ENCODE assay signal across 10 cellular contexts in the genomic region with DNA sequence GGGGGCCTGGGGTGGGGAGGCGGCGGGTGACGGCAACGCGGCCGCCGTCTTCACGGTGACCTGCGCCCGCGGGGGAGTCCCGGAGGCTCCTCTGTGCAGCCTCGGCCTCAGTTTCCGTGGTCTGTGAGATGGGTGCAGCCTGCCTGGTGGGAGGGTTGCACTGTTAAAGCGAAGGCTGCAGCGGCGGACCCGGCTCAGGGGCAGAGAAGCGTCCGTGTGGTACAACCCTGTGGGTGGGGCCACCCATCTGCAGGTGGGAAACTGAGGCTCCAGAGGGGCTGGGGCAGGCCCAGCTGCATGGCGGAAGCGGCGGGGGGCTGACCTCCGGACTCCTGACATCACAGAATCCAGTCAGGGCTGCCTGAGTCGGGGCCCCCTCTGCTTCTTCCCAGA. TPM values are rescaled to one million over a fixed set of nuclear protein-coding genes. Genes with fewer than 3 reads are reported as not detected.
A peak's percentile ranks its signal among the peaks of the same experiment; 100 is the strongest.
DNase-seq lines count a peak whose midpoint lies in the region; ATAC-seq and TF ChIP-seq lines count a peak whose summit lies in the region.
"Had no signal": no experiment of that assay in that cellular context is flagged by ENCODE, and none has a peak within 500 bp of the region (broad histone marks: within the 10 kb centered on the region; RNA-seq: fewer than 3 reads in every experiment).

No MANE protein-coding gene starts in this region.

- H3K27ac Mint-ChIP-seq in H9 (no peak overlapping the region), WTC11 (no peak overlapping the region)
- no peak overlapping the region for H3K27ac Mint-ChIP-seq in activated T-helper 2 cell treated with anti-CD3 and anti-CD28 coated beads, Interferon-gamma antibody, Interleukin-2, Interleukin-4, amounts not matched to agents 10 μg/mL and 5 μg/mL and 100 μg/mL, durations not matched to agents 14 hours and 24 hours and 36 hours

- no peaks in the 10 kb centered on the region for H3K9me3 ChIP-seq in H9 (ENCODE audit: control insufficient read depth, low read depth, low read length)
- H3K9me3 ChIP-seq: pancreas had no signal

- no peak for DNase-seq in H9
- DNase-seq in WTC11 (ENCODE audit: low spot score) = no peak
- no peak for DNase-seq in kidney epithelial cell (ENCODE audit: low read depth)
- no peak for DNase-seq in stimulated activated naive CD4-positive, alpha-beta T cell treated with Interleukin-2 at 50 U/mL for 16 hours (lab: John Stamatoyannopoulos, UW)
- DNase-seq in NCI-H345 (lab: John Stamatoyannopoulos, UW) = no peak
- DNase-seq in activated T-helper 2 cell treated with anti-CD3 and anti-CD28 coated beads, Interferon-gamma antibody, Interleukin-2, Interleukin-4, amounts not matched to agents 10 μg/mL and 5 μg/mL and 100 μg/mL, durations not matched to agents 14 hours and 24 hours and 36 hours (ENCODE audit: low spot score) = no peak

- H3K4me3 Mint-ChIP-seq in H9 (peak overlapping the region; percentile 30 to 55; a peak in 4 of 5 replicates), WTC11 (peak overlapping the region; percentile 43)
- H3K4me3 Mint-ChIP-seq in activated T-helper 2 cell treated with anti-CD3 and anti-CD28 coated beads, Interferon-gamma antibody, Interleukin-2, Interleukin-4, amounts not matched to agents 10 μg/mL and 5 μg/mL and 100 μg/mL, durations not matched to agents 14 hours and 24 hours and 36 hours (ENCODE audit: low read depth) = no peak overlapping the region

- CTCF ChIA-PET in WTC11 (lab: Charles Lee) = no interaction called here

- H4K20me1 ChIP-seq in H9 (ENCODE audit: control insufficient read depth, insufficient read depth, insufficient read length) = no peaks in the 10 kb centered on the region

- H3K9me3 Mint-ChIP-seq in H9 = 0 out of 5 replicates have a peak, but pooled peaks cover 0 to 3% of the 10 kb centered on the region in 2 experiments
- peaks cover 4% of the 10 kb centered on the region; the same call in 1 of the 2 replicates for H3K9me3 Mint-ChIP-seq in WTC11
- H3K9me3 Mint-ChIP-seq in activated T-helper 2 cell treated with anti-CD3 and anti-CD28 coated beads, Interferon-gamma antibody, Interleukin-2, Interleukin-4, amounts not matched to agents 10 μg/mL and 5 μg/mL and 100 μg/mL, durations not matched to agents 14 hours and 24 hours and 36 hours = no peaks in the 10 kb centered on the region

- H3K79me1 ChIP-seq in H9 (ENCODE audit: insufficient read depth, low read depth, low read length, poor library complexity, severe bottlenecking) = no peaks in the 10 kb centered on the region

- no peak overlapping the region for H2BK120ac ChIP-seq in H9 (ENCODE audit: low read depth, low read length, poor library complexity, severe bottlenecking)

- H2BK12ac ChIP-seq in H9 (ENCODE audit: insufficient read length, low read depth, low read length) = no peak overlapping the region

- no peak overlapping the region for H2BK5ac ChIP-seq in H9 (ENCODE audit: insufficient read length, low read length)

- no peaks in the 10 kb centered on the region for H3K23me2 ChIP-seq in H9 (ENCODE audit: insufficient read length, low read depth, low read length, poor library complexity, severe bottlenecking)

- H3K36me3 Mint-ChIP-seq in H9 (ENCODE audit: insufficient read depth in 1 of 3, low read depth in 3 of 3) = peaks cover 3 to 4% (median 4%) of the 10 kb centered on the region in 3 experiments; a peak in 6 of 7 replicates
- H3K36me3 Mint-ChIP-seq in WTC11 = no peaks in the 10 kb centered on the region; the same call in 1 of the 2 replicates
- H3K36me3 Mint-ChIP-seq in activated T-helper 2 cell treated with anti-CD3 and anti-CD28 coated beads, Interferon-gamma antibody, Interleukin-2, Interleukin-4, amounts not matched to agents 10 μg/mL and 5 μg/mL and 100 μg/mL, durations not matched to agents 14 hours and 24 hours and 36 hours (ENCODE audit: low read depth) = peaks cover 4% of the 10 kb centered on the region

- TF ChIP-seq CTCF in H9 (conservative IDR thresholded peaks at IDR 0.05) (no peak), WTC11 (IDR thresholded peaks at IDR 0.05) (no peak), kidney epithelial cell (IDR thresholded peaks at IDR 0.05; ENCODE audit: insufficient read depth, low read length, poor library complexity, severe bottlenecking) (no peak)

- POLR2A ChIA-PET in WTC11 (lab: Charles Lee) = no interaction called here

- ATAC-seq in WTC11 (no peak), GM21360 (IDR thresholded peaks at IDR 0.05; ENCODE audit: unreplicated experiment) (no peak)

- no peak overlapping the region for H2AFZ ChIP-seq in H9 (ENCODE audit: low read length)

- no peak overlapping the region for H3K4ac ChIP-seq in H9 (ENCODE audit: low read depth, low read length)

- peaks cover 4 to 5% of the 10 kb centered on the region in 2 experiments; a peak in 3 of 4 replicates for H3K4me1 Mint-ChIP-seq in H9
- peaks cover 4% of the 10 kb centered on the region for H3K4me1 Mint-ChIP-seq in WTC11
- H3K4me1 Mint-ChIP-seq in activated T-helper 2 cell treated with anti-CD3 and anti-CD28 coated beads, Interferon-gamma antibody, Interleukin-2, Interleukin-4, amounts not matched to agents 10 μg/mL and 5 μg/mL and 100 μg/mL, durations not matched to agents 14 hours and 24 hours and 36 hours (ENCODE audit: low read depth) = peaks cover 4% of the 10 kb centered on the region

- intact Hi-C loops in activated T-helper 2 cell treated with anti-CD3 and anti-CD28 coated beads, Interferon-gamma antibody, Interleukin-2, Interleukin-4, amounts not matched to agents 10 μg/mL and 5 μg/mL and 100 μg/mL, durations not matched to agents 14 hours and 24 hours and 36 hours (cut with micrococcal nuclease) = no loop called here

- H4K5ac ChIP-seq in H9 (ENCODE audit: insufficient read length, low read depth, low read length) = no peak overlapping the region

- no peak overlapping the region for H3K9ac ChIP-seq in H9 (ENCODE audit: extremely low read depth, insufficient read length, low read length)

- no peaks in the 10 kb centered on the region for H3K79me2 ChIP-seq in H9 (ENCODE audit: insufficient read depth, low read length)

- H3K4me1 ChIP-seq in H9 (ENCODE audit: insufficient read depth, low read length) = no peaks in the 10 kb centered on the region
- H3K4me1 ChIP-seq: pancreas had no signal

- H3T11ph ChIP-seq in H9 (ENCODE audit: low read length) = no peak overlapping the region

- peak overlapping the region; percentile 24 for H3K4me3 ChIP-seq in kidney epithelial cell (ENCODE audit: low read depth, low read length)

- no peaks in the 10 kb centered on the region for H3K36me3 ChIP-seq in kidney epithelial cell (ENCODE audit: control insufficient read depth, insufficient read depth, low read length)
- H3K36me3 ChIP-seq: pancreas had no signal

- no peak overlapping the region for H2BK15ac ChIP-seq in H9 (ENCODE audit: low read depth, low read length)

- H3K27me3 Mint-ChIP-seq in H9 (ENCODE audit: low read depth) (peaks cover 29% of the 10 kb centered on the region), WTC11 (ENCODE audit: low read depth) (peaks cover 26% of the 10 kb centered on the region)
- no peaks in the 10 kb centered on the region for H3K27me3 Mint-ChIP-seq in activated T-helper 2 cell treated with anti-CD3 and anti-CD28 coated beads, Interferon-gamma antibody, Interleukin-2, Interleukin-4, amounts not matched to agents 10 μg/mL and 5 μg/mL and 100 μg/mL, durations not matched to agents 14 hours and 24 hours and 36 hours (ENCODE audit: low read depth)

- no CpG with 5 or more reads among the region's 25 CpGs for WGBS in H9 (ENCODE audit: extremely low coverage, insufficient read length, low lambda C conversion rate)

- no peak overlapping the region for H4K91ac ChIP-seq in H9 (ENCODE audit: insufficient read length, low read depth, low read length)

- no peak overlapping the region for H2AK5ac ChIP-seq in H9 (ENCODE audit: insufficient read length, low read length)

- H3K4me2 ChIP-seq in H9 (ENCODE audit: insufficient read depth, insufficient read length, low read length) = peak overlapping the region; percentile 23

- H3K27me3 ChIP-seq in H9 (ENCODE audit: insufficient read depth, low read length) (no peaks in the 10 kb centered on the region; the same call in 1 of the 2 replicates), kidney epithelial cell (ENCODE audit: control insufficient read depth, insufficient read depth, low read length) (peaks cover 2% of the 10 kb centered on the region)
- H3K27me3 ChIP-seq: pancreas had no signal

- H3K56ac ChIP-seq in H9 (ENCODE audit: insufficient read length, low read depth, low read length) = no peak overlapping the region

- no peak overlapping the region for H4K8ac ChIP-seq in H9 (replicated peaks; ENCODE audit: insufficient read length, low read depth, low read length)

- H3K27ac ChIP-seq in H9 (ENCODE audit: insufficient read length, low read depth, low read length) (no peak overlapping the region), temporal lobe (ENCODE audit: low read depth, low read length) (peak overlapping the region; percentile 13)
- H3K27ac ChIP-seq: pancreas had no signal

- no peak overlapping the region for H2BK20ac ChIP-seq in H9 (ENCODE audit: low read depth, low read length, poor library complexity, severe bottlenecking)

- H3K14ac ChIP-seq in H9 (ENCODE audit: insufficient read depth, low read length) = no peak overlapping the region

- H3K23ac ChIP-seq in H9 (ENCODE audit: insufficient read length, low read depth, low read length) = no peak overlapping the region

- H3K18ac ChIP-seq in H9 (ENCODE audit: insufficient read length, low read depth, low read length) = no peak overlapping the region

RNA-seq across cellular contexts. Expression of a gene that starts 0.5 kb away (rescaled TPM):
- total RNA-seq in H9 (2021) = 0.72 and 0.99 TPM in 2 replicates
- total RNA-seq in WTC11 (2021) = 1.4 to 1.6 TPM (median 1.6 TPM) in 3 replicates
- not detected in 2 replicates for total RNA-seq in kidney epithelial cell
- 0.25 TPM for total RNA-seq in temporal lobe
- total RNA-seq in activated T-helper 2 cell treated with anti-CD3 and anti-CD28 coated beads, Interferon-gamma antibody, Interleukin-2, Interleukin-4, amounts not matched to agents 10 μg/mL and 5 μg/mL and 100 μg/mL, durations not matched to agents 14 hours and 24 hours and 36 hours = not detected in 2 replicates
- total RNA-seq: cerebellum had no signal

RNA-seq across cellular contexts. Expression of a gene that starts 6.8 kb away (rescaled TPM):
- total RNA-seq in H9 (2021) = 101 and 104 TPM in 2 replicates
- total RNA-seq in WTC11 (2021) = 113 to 139 TPM (median 116 TPM) in 3 replicates
- 47.6 and 50.0 TPM in 2 replicates for total RNA-seq in kidney epithelial cell
- 11.3 TPM for total RNA-seq in temporal lobe
- 90.1 and 94.7 TPM in 2 replicates for total RNA-seq in activated T-helper 2 cell treated with anti-CD3 and anti-CD28 coated beads, Interferon-gamma antibody, Interleukin-2, Interleukin-4, amounts not matched to agents 10 μg/mL and 5 μg/mL and 100 μg/mL, durations not matched to agents 14 hours and 24 hours and 36 hours

RNA-seq across cellular contexts. Expression of a gene that starts 22.9 kb away (rescaled TPM):
- total RNA-seq in H9 (2021) (78.0 and 81.9 TPM in 2 replicates), WTC11 (2021) (66.7 to 84.4 TPM (median 68.1 TPM) in 3 replicates), kidney epithelial cell (77.6 and 107 TPM in 2 replicates), temporal lobe (11.8 TPM)
- 83.2 and 89.4 TPM in 2 replicates for total RNA-seq in activated T-helper 2 cell treated with anti-CD3 and anti-CD28 coated beads, Interferon-gamma antibody, Interleukin-2, Interleukin-4, amounts not matched to agents 10 μg/mL and 5 μg/mL and 100 μg/mL, durations not matched to agents 14 hours and 24 hours and 36 hours

RNA-seq across cellular contexts. Expression of a gene that starts 36.0 kb away (rescaled TPM):
- total RNA-seq in H9 (2021) (6.8 and 9.1 TPM in 2 replicates), WTC11 (2021) (8.7 to 12.2 TPM (median 10.1 TPM) in 3 replicates), kidney epithelial cell (378 and 504 TPM in 2 replicates), temporal lobe (4.9 TPM)
- 6.9 and 8.0 TPM in 2 replicates for total RNA-seq in activated T-helper 2 cell treated with anti-CD3 and anti-CD28 coated beads, Interferon-gamma antibody, Interleukin-2, Interleukin-4, amounts not matched to agents 10 μg/mL and 5 μg/mL and 100 μg/mL, durations not matched to agents 14 hours and 24 hours and 36 hours

RNA-seq across cellular contexts. Expression of a gene that starts 50.5 kb away (rescaled TPM):
- total RNA-seq in H9 (2021) (3.7 and 4.1 TPM in 2 replicates), WTC11 (2021) (8.0 to 9.2 TPM (median 8.1 TPM) in 3 replicates), kidney epithelial cell (0.13 and 0.48 TPM in 2 replicates), temporal lobe (9.1 TPM)
- total RNA-seq in activated T-helper 2 cell treated with anti-CD3 and anti-CD28 coated beads, Interferon-gamma antibody, Interleukin-2, Interleukin-4, amounts not matched to agents 10 μg/mL and 5 μg/mL and 100 μg/mL, durations not matched to agents 14 hours and 24 hours and 36 hours = 0.52 and 0.64 TPM in 2 replicates
